ENCODE assay signal across 21 cellular contexts in the genomic region with DNA sequence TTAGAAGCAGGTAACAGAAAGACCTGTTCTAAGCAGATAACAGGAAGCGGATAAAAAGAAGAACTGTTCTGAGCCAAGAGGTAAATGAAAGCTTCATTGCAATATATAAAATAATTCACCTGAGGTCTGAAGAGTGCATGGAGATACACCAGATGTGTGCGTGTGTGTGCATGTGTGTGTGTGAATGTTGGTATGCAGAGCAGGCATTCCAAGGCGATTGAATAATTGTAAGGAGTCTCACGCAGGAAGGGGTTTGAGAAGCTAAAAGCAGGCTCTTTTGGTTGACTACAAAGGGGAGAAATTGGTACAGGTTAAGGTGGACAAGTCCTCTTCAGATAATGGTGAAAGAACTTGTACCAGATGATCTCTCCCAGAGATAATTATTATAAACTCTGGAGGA.
DNase-seq lines count a peak whose midpoint lies in the region; ATAC-seq, FAIRE-seq and TF ChIP-seq lines count a peak whose summit lies in the region.
"Had no signal": no experiment of that assay in that cellular context is flagged by ENCODE, and none has a peak within 500 bp of the region (broad histone marks: within the 10 kb centered on the region; RNA-seq: fewer than 3 reads in every experiment).

No MANE protein-coding gene starts in this region.

- H3K4me3 Mint-ChIP-seq in H9, result no peak overlapping the region
- no peak overlapping the region for H3K4me3 Mint-ChIP-seq in neural progenitor cell
- H3K4me3 Mint-ChIP-seq: CD4-positive, alpha-beta memory T cell had no signal

- peaks cover 4 to 5% of the 10 kb centered on the region in 2 experiments; a peak in 4 of 5 replicates for H3K9me3 Mint-ChIP-seq in H9
- H3K9me3 Mint-ChIP-seq in neural progenitor cell, result no peaks in the 10 kb centered on the region

- H2BK15ac ChIP-seq in H9 (ENCODE audit: low read depth, low read length), result no peak overlapping the region
- no peak overlapping the region for H2BK15ac ChIP-seq in H1 (ENCODE audit: low read length)

- H3T11ph ChIP-seq in H9 (ENCODE audit: low read length), result no peak overlapping the region

- no peak overlapping the region for H4K8ac ChIP-seq in H9 (replicated peaks; ENCODE audit: insufficient read length, low read depth, low read length)
- H4K8ac ChIP-seq in H1 (ENCODE audit: extremely low read depth, insufficient read depth, low read length), result no peak overlapping the region

- H3K36me3 ChIP-seq in H1 (ENCODE audit: control insufficient read depth in 2 of 4, insufficient read depth in 4 of 4, low read length in 3 of 4), result no peaks in the 10 kb centered on the region
- no peaks in the 10 kb centered on the region for H3K36me3 ChIP-seq in neural progenitor cell
- H3K36me3 ChIP-seq in osteoblast (ENCODE audit: insufficient read depth, low read length), result no peaks in the 10 kb centered on the region

- no CpG with 5 or more reads among the region's 4 CpGs for WGBS in H9 (ENCODE audit: extremely low coverage, insufficient read length, low lambda C conversion rate)
- 93% methylated on average over 4 of the region's 4 CpGs; no CpG with 5 or more reads in 1 of the 2 experiments for WGBS in H1 (ENCODE audit: extremely low coverage in 1 of 2, insufficient coverage in 1 of 2, insufficient read length in 1 of 2, insufficient replicate concordance in 2 of 2, low coverage in 1 of 2, low lambda C conversion rate in 2 of 2, missing lambda C conversion rate in 1 of 2), 2 experiments

- POLR2A ChIA-PET in H1 (lab: Charles Lee; ENCODE audit: partially characterized antibody), result no interaction called here

- H2AK5ac ChIP-seq in H9 (ENCODE audit: insufficient read length, low read length) (no peak overlapping the region), H1 (ENCODE audit: low read depth, low read length) (no peak overlapping the region)

- no peaks in the 10 kb centered on the region for H3K23me2 ChIP-seq in H9 (ENCODE audit: insufficient read length, low read depth, low read length, poor library complexity, severe bottlenecking)
- no peaks in the 10 kb centered on the region for H3K23me2 ChIP-seq in H1 (ENCODE audit: low read depth, low read length)

- H3K9ac ChIP-seq in H9 (ENCODE audit: extremely low read depth, insufficient read length, low read length), result no peak overlapping the region
- H3K9ac ChIP-seq in H1 (replicated peaks in 1 of 4; ENCODE audit: extremely low read depth in 1 of 4, low read depth in 3 of 4, low read length in 3 of 4), result no peak overlapping the region
- no peak overlapping the region for H3K9ac ChIP-seq in neural progenitor cell
- H3K9ac ChIP-seq: GM23248 had no signal

- no peak overlapping the region for H3K4me3 ChIP-seq in H1 (ENCODE audit: extremely low read depth in 1 of 4, insufficient read depth in 2 of 4, low read depth in 3 of 4, low read length in 4 of 4)
- no peak overlapping the region for H3K4me3 ChIP-seq in neural progenitor cell
- no peak overlapping the region for H3K4me3 ChIP-seq in osteoblast (ENCODE audit: insufficient read depth, low read length)
- H3K4me3 ChIP-seq: A549, GM12878, GM23248 had no signal

- H2BK120ac ChIP-seq in H9 (ENCODE audit: low read depth, low read length, poor library complexity, severe bottlenecking) (no peak overlapping the region), H1 (replicated peaks; ENCODE audit: low read depth, low read length) (no peak overlapping the region)

- no peak overlapping the region for H3K18ac ChIP-seq in H9 (ENCODE audit: insufficient read length, low read depth, low read length)
- no peak overlapping the region for H3K18ac ChIP-seq in H1 (ENCODE audit: extremely low read depth, low read length)

- H3K27ac ChIP-seq in H9 (ENCODE audit: insufficient read length, low read depth, low read length) (no peak overlapping the region), H1 (ENCODE audit: low read depth, low read length) (no peak overlapping the region), neural progenitor cell (no peak overlapping the region), osteoblast (ENCODE audit: low read depth, low read length) (no peak overlapping the region)
- H3K27ac ChIP-seq: A549, GM23248 had no signal

- H3K4me2 ChIP-seq in H9 (ENCODE audit: insufficient read depth, insufficient read length, low read length) (no peak overlapping the region), H1 (ENCODE audit: insufficient read depth in 1 of 2, low read depth in 2 of 2, low read length in 2 of 2) (no peak overlapping the region), neural progenitor cell (no peak overlapping the region), osteoblast (ENCODE audit: insufficient read depth, low read length) (no peak overlapping the region)
- H3K4me2 ChIP-seq: A549 had no signal

- TF ChIP-seq POLR2A in H1 (IDR thresholded peaks at IDR 0.05; ENCODE audit: control extremely low read depth in 1 of 2, low read depth in 2 of 2, low read length in 2 of 2), result no peak

- CTCF ChIA-PET in H1 (lab: Charles Lee; ENCODE audit: partially characterized antibody), result interaction anchor here (1.2 kb wide), 1 partner anchor 9 kb away, joined by 3 read pairs; no protein-coding TSS in a partner anchor

- H3K27ac Mint-ChIP-seq in H9 (peak overlapping the region in 2 of 3 experiments; percentile 8 to 59; a peak in 2 of 7 replicates), neural progenitor cell (no peak overlapping the region)
- H3K27ac Mint-ChIP-seq: CD4-positive, alpha-beta memory T cell had no signal

- no peak for TF ChIP-seq RAD21 in H1 (IDR thresholded peaks at IDR 0.05 in 1 of 2, conservative IDR thresholded peaks at IDR 0.05 in 1 of 2; ENCODE audit: low read depth in 2 of 2, low read length in 2 of 2)

- FAIRE-seq in H1 (lab: Jason Lieb, UNC), result no peak
- FAIRE-seq: A549, G401.6, GM12878, GM19239, H54 had no signal

- H3K4me1 Mint-ChIP-seq in H9 (no peaks in the 10 kb centered on the region), neural progenitor cell (no peaks in the 10 kb centered on the region)
- H3K4me1 Mint-ChIP-seq: CD4-positive, alpha-beta memory T cell had no signal

- TF ChIP-seq EP300 in H1 (IDR thresholded peaks at IDR 0.05; ENCODE audit: borderline replicate concordance in 1 of 2, low read depth in 2 of 2, low read length in 2 of 2), result no peak

- H4K20me1 ChIP-seq in H9 (ENCODE audit: control insufficient read depth, insufficient read depth, insufficient read length) (no peaks in the 10 kb centered on the region), H1 (replicated peaks in 1 of 2; ENCODE audit: control insufficient read depth in 1 of 2, insufficient read depth in 2 of 2, low read length in 2 of 2) (no peaks in the 10 kb centered on the region), neural progenitor cell (ENCODE audit: low read depth) (no peaks in the 10 kb centered on the region), osteoblast (ENCODE audit: insufficient read depth, low read length) (no peaks in the 10 kb centered on the region)

- H3K4me1 ChIP-seq in H9 (ENCODE audit: insufficient read depth, low read length) (no peaks in the 10 kb centered on the region), H1 (replicated peaks in 1 of 4; ENCODE audit: control insufficient read depth in 3 of 4, insufficient read depth in 4 of 4, low read length in 3 of 4) (no peaks in the 10 kb centered on the region), neural progenitor cell (no peaks in the 10 kb centered on the region), osteoblast (ENCODE audit: insufficient read depth, low read length) (no peaks in the 10 kb centered on the region)
- H3K4me1 ChIP-seq: A549 had no signal

- H3K9me3 ChIP-seq in H9 (ENCODE audit: control insufficient read depth, low read depth, low read length) (no peaks in the 10 kb centered on the region), H1 (ENCODE audit: insufficient read depth in 2 of 2, low read depth in 1 of 2, low read length in 1 of 2) (no peaks in the 10 kb centered on the region), neural progenitor cell (ENCODE audit: low read depth) (no peaks in the 10 kb centered on the region), osteoblast (ENCODE audit: low read depth, low read length) (peaks cover 4% of the 10 kb centered on the region)
- H3K9me3 ChIP-seq: A549 had no signal

- H3K36me3 Mint-ChIP-seq in H9 (ENCODE audit: insufficient read depth in 1 of 3, low read depth in 3 of 3) (no peaks in the 10 kb centered on the region), neural progenitor cell (no peaks in the 10 kb centered on the region)
- H3K36me3 Mint-ChIP-seq: CD4-positive, alpha-beta memory T cell had no signal

- DNase-seq in H9 (no peak), H1 (ENCODE audit: low read depth in 1 of 2, low spot score in 2 of 2) (no peak), islet precursor cell (peak; percentile 56), neural progenitor cell (ENCODE audit: low spot score) (peak; percentile 9), osteoblast (ENCODE audit: insufficient read length, low spot score, missing footprints) (no peak)
- DNase-seq: 8988T; ACHN; C1 segment of cervical spinal cord; Calu3; CD4-positive, alpha-beta memory T cell; COR-L47; DND-41; GM23248; HCEC 1CT had no signal

- H2BK12ac ChIP-seq in H9 (ENCODE audit: insufficient read length, low read depth, low read length) (no peak overlapping the region), H1 (ENCODE audit: low read depth, low read length) (no peak overlapping the region)

- H2BK20ac ChIP-seq in H9 (ENCODE audit: low read depth, low read length, poor library complexity, severe bottlenecking), result no peak overlapping the region
- H2BK20ac ChIP-seq in H1 (ENCODE audit: low read length), result no peak overlapping the region

- TF ChIP-seq CTCF in H9 (conservative IDR thresholded peaks at IDR 0.05) (no peak), H1 (IDR thresholded peaks at IDR 0.05; ENCODE audit: control extremely low read depth in 1 of 3, insufficient read depth in 1 of 3, low read depth in 1 of 3, low read length in 3 of 3) (no peak), neural progenitor cell (IDR thresholded peaks at IDR 0.05) (no peak), osteoblast (IDR thresholded peaks at IDR 0.05; ENCODE audit: extremely low read depth, low read depth, low read length) (no peak)

- H3K27me3 ChIP-seq in H9 (ENCODE audit: insufficient read depth, low read length) (no peaks in the 10 kb centered on the region), H1 (replicated peaks in 1 of 4; ENCODE audit: control insufficient read depth in 3 of 4, extremely low read depth in 1 of 4, insufficient read depth in 3 of 4, low read length in 3 of 4) (no peaks in the 10 kb centered on the region), neural progenitor cell (no peaks in the 10 kb centered on the region), osteoblast (ENCODE audit: insufficient read depth, low read length) (no peaks in the 10 kb centered on the region)

- ATAC-seq in HG03135 (IDR thresholded peaks at IDR 0.05; ENCODE audit: unreplicated experiment) (no peak), HG03025 (IDR thresholded peaks at IDR 0.05; ENCODE audit: low FRiP score, unreplicated experiment) (no peak)
- ATAC-seq: A549, GM12878 had no signal

- H4K5ac ChIP-seq in H9 (ENCODE audit: insufficient read length, low read depth, low read length) (no peak overlapping the region), H1 (ENCODE audit: insufficient read length, low read depth, low read length) (no peak overlapping the region)

- H3K23ac ChIP-seq in H9 (ENCODE audit: insufficient read length, low read depth, low read length), result no peak overlapping the region
- H3K23ac ChIP-seq in H1 (ENCODE audit: insufficient read length), result no peak overlapping the region

- H2AFZ ChIP-seq in H9 (ENCODE audit: low read length) (no peak overlapping the region), H1 (ENCODE audit: low read length) (no peak overlapping the region), neural progenitor cell (replicated peaks) (no peak overlapping the region), osteoblast (ENCODE audit: low read length) (no peak overlapping the region)
- H2AFZ ChIP-seq: GM23248 had no signal

- H3K79me1 ChIP-seq in H9 (ENCODE audit: insufficient read depth, low read depth, low read length, poor library complexity, severe bottlenecking) (no peaks in the 10 kb centered on the region), H1 (ENCODE audit: low read depth, low read length) (no peaks in the 10 kb centered on the region)

- H3K4ac ChIP-seq in H9 (ENCODE audit: low read depth, low read length) (no peak overlapping the region), H1 (replicated peaks; ENCODE audit: insufficient read length, low read depth, low read length) (no peak overlapping the region)

- H3K56ac ChIP-seq in H9 (ENCODE audit: insufficient read length, low read depth, low read length), result no peak overlapping the region
- no peak overlapping the region for H3K56ac ChIP-seq in H1 (replicated peaks; ENCODE audit: insufficient read length, low read depth, low read length)

- no peaks in the 10 kb centered on the region for H3F3A ChIP-seq in neural progenitor cell (ENCODE audit: low read depth)

- H3K14ac ChIP-seq in H9 (ENCODE audit: insufficient read depth, low read length), result no peak overlapping the region
- no peak overlapping the region for H3K14ac ChIP-seq in H1 (ENCODE audit: insufficient read length)

- H2BK5ac ChIP-seq in H9 (ENCODE audit: insufficient read length, low read length) (no peak overlapping the region), H1 (ENCODE audit: low read depth, low read length) (no peak overlapping the region)

- no peaks in the 10 kb centered on the region for H3K27me3 Mint-ChIP-seq in H9 (ENCODE audit: low read depth)
- H3K27me3 Mint-ChIP-seq in neural progenitor cell (ENCODE audit: insufficient read depth, low read depth), result no peaks in the 10 kb centered on the region
- H3K27me3 Mint-ChIP-seq: CD4-positive, alpha-beta memory T cell had no signal

- H4K91ac ChIP-seq in H9 (ENCODE audit: insufficient read length, low read depth, low read length), result no peak overlapping the region
- H4K91ac ChIP-seq in H1 (replicated peaks; ENCODE audit: insufficient read length, low read length), result no peak overlapping the region

- H3K79me2 ChIP-seq in H9 (ENCODE audit: insufficient read depth, low read length) (no peaks in the 10 kb centered on the region), H1 (ENCODE audit: control insufficient read depth in 1 of 2, insufficient read depth in 2 of 2, low read length in 2 of 2) (no peaks in the 10 kb centered on the region), neural progenitor cell (ENCODE audit: low read depth) (no peaks in the 10 kb centered on the region), osteoblast (ENCODE audit: insufficient read depth, low read length) (no peaks in the 10 kb centered on the region)

Comparison
In these comparisons a context has a peak if more than half of its experiments do, and no peak if none do; other contexts are left out.
1. DNase-seq: peak in islet precursor cell (single experiment) and neural progenitor cell (single experiment); none in H9 (single experiment), H1 (0 of 2) and osteoblast (single experiment).